8 cellular contexts compared by ENCODE assay signal in the genomic region with DNA sequence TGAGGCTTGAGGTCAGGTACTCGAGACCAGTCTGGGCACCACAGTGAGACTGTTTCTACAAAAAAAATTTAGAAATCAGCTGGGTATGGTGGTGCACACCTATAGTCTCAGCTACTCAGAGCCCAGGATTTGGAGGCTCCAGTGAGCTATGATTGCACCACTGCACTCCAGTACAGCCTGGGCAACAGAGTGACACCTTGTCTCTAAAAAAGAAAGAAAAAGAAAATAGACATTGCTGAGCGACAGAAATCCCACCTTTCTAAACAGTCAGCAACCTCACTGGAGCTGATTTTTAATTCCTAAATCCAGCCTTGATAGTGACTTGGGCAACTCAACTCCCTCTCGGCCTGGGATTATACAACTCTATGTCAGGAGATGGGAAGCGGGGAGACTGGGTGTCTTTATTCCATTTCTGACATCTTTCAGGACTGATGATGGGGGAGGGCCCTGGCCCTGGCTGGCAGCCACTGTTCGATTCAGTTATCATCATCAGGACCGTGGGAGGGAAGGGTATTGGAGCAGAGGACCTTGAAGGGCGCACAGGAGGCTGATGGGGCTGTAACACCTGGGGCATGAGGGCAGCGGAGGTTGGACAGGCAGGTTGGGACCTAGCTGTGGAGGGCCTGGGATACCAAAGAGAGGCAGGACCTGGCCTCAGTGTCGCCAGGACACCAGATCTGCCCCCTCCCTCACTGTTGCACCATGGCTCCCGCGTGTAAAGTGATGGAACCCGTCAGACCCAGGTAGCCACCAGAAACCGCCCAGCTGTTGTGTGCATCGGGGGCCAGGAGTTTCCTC. TPM values are rescaled to one million over a fixed set of nuclear protein-coding genes. Genes with fewer than 3 reads are reported as not detected.
DNase-seq lines count a peak whose midpoint lies in the region; ATAC-seq and TF ChIP-seq lines count a peak whose summit lies in the region.

No MANE protein-coding gene starts in this region.

- peak; percentile 32 for DNase-seq in ELF-1 (ENCODE audit: low read depth, low spot score)
- no peak for DNase-seq in SK-N-MC (ENCODE audit: low read depth, low spot score)
- no peak for DNase-seq in fibroblast of mammary gland (ENCODE audit: low read depth)
- DNase-seq in GM19238 (ENCODE audit: insufficient read length, low spot score), result no peak
- no peak for DNase-seq in epidermal melanocyte (ENCODE audit: insufficient read length, low spot score)
- no peak for DNase-seq in A172 (ENCODE audit: low spot score)

- TF ChIP-seq CTCF in fibroblast of mammary gland (conservative IDR thresholded peaks at IDR 0.05; ENCODE audit: control insufficient read depth, insufficient read depth, low read depth, low read length), result no peak

- no peaks in the 10 kb centered on the region for H3K9me3 ChIP-seq in SK-N-MC (ENCODE audit: low read depth, low read length)

- ATAC-seq in GM21529 (IDR thresholded peaks at IDR 0.05; ENCODE audit: unreplicated experiment), result no peak

- H3K27me3 ChIP-seq in rectal smooth muscle tissue (ENCODE audit: control insufficient read depth, insufficient read depth, low read length), result no peaks in the 10 kb centered on the region

- peak overlapping the region; percentile 90 for H3K4me3 ChIP-seq in SK-N-MC
- peak overlapping the region; percentile 73 for H3K4me3 ChIP-seq in fibroblast of mammary gland (ENCODE audit: control insufficient read depth, low read depth, low read length)
- peak overlapping the region; percentile 83 for H3K4me3 ChIP-seq in rectal smooth muscle tissue (ENCODE audit: low read length)

- H3K27ac ChIP-seq in SK-N-MC (no peak overlapping the region), rectal smooth muscle tissue (ENCODE audit: low read depth, low read length) (peak overlapping the region; percentile 89)

- peaks cover 8% of the 10 kb centered on the region for H3K4me1 ChIP-seq in rectal smooth muscle tissue (ENCODE audit: control insufficient read depth, insufficient read depth, low read length)

- H3K9ac ChIP-seq in SK-N-MC (ENCODE audit: insufficient read length) (peak overlapping the region; percentile 11), rectal smooth muscle tissue (ENCODE audit: low read length) (peak overlapping the region; percentile 26)

- no peaks in the 10 kb centered on the region for H3K36me3 ChIP-seq in SK-N-MC (ENCODE audit: insufficient read depth, low read length)
- H3K36me3 ChIP-seq in rectal smooth muscle tissue (ENCODE audit: control insufficient read depth, insufficient read depth, low read length), result no peaks in the 10 kb centered on the region

RNA-seq across cellular contexts. Expression of gene HSPB1, which starts 14.7 kb away (rescaled TPM):
- total RNA-seq in A172 (2014; rRNA removed; shearing (Covaris generic)), result 235 and 382 TPM in 2 replicates

RNA-seq across cellular contexts. Expression of gene YWHAG, which starts 41.6 kb away (rescaled TPM):
- 149 and 151 TPM in 2 replicates for total RNA-seq in A172 (2014; rRNA removed; shearing (Covaris generic))
